ENCODE assay signal across 22 cellular contexts in the genomic region with DNA sequence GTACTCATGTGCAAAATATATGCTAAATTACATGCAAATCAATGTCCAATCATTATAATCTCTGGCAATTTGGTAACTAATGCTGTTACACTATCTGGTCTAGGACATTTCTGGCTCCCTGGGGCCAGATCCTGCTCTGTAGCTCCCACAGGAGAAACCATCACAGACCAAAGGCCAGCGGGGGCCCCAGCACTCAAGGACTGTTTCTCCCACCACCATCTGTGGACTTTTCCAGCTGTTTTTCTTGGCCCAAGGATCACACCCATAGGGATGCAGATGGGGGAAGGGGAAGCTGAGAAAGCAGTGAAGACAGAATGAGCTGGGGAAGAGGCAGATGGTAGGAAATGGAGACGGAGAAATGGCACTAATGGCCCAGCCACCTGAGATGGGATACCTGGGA. TPM values are rescaled to one million over a fixed set of nuclear protein-coding genes. Genes with fewer than 3 reads are reported as not detected.
DNase-seq lines count a peak whose midpoint lies in the region; ATAC-seq, FAIRE-seq and TF ChIP-seq lines count a peak whose summit lies in the region.
"Had no signal": no experiment of that assay in that cellular context is flagged by ENCODE, and none has a peak within 500 bp of the region (broad histone marks: within the 10 kb centered on the region; RNA-seq: fewer than 3 reads in every experiment).

A gene (plus strand): TSS at position 303 of the 400 bp plus-strand sequence. CDS start 270 bp downstream, outside the sequence.

- H3K4me1 Mint-ChIP-seq in activated CD4-positive, alpha-beta T cell treated with anti-CD3 and anti-CD28 coated beads, Interleukin-2, amount 10 ng/mL, durations not matched to agents 7 days and 5 days = no peaks in the 10 kb centered on the region
- H3K4me1 Mint-ChIP-seq in immature natural killer cell = no peaks in the 10 kb centered on the region
- H3K4me1 Mint-ChIP-seq in stimulated activated effector memory CD8-positive, alpha-beta T cell treated with anti-CD3 and anti-CD28 coated beads, Interleukin-12 subunit alpha, Interleukin-12 subunit beta, amount 100 ng/mL, for 72 hours = peaks cover 5% of the 10 kb centered on the region
- H3K4me1 Mint-ChIP-seq: activated CD4-positive, alpha-beta memory T cell treated with anti-CD3 and anti-CD28 coated beads, Interleukin-2, amount 10 ng/mL, durations not matched to agents 7 days and 5 days had no signal

- CTCF ChIA-PET in activated CD4-positive, alpha-beta T cell treated with anti-CD3 and anti-CD28 coated beads, Interleukin-2, amount 10 ng/mL, durations not matched to agents 7 days and 5 days (lab: Charles Lee) = interaction anchor here (0.9 to 1.1 kb wide), 4 partner anchors 11 to 288 kb away, joined by 3 to 4 read pairs (median 4); a partner anchor contains a TSS

- peak within 1 kb of the TSS; percentile 72 for H3K27ac Mint-ChIP-seq in activated CD4-positive, alpha-beta T cell treated with anti-CD3 and anti-CD28 coated beads, Interleukin-2, amount 10 ng/mL, durations not matched to agents 7 days and 5 days
- peak within 1 kb of the TSS in 4 of 6 donors; percentile 3 to 50 (median 37) for H3K27ac Mint-ChIP-seq in immature natural killer cell
- peak within 1 kb of the TSS; percentile 84 for H3K27ac Mint-ChIP-seq in stimulated activated effector memory CD8-positive, alpha-beta T cell treated with anti-CD3 and anti-CD28 coated beads, Interleukin-12 subunit alpha, Interleukin-12 subunit beta, amount 100 ng/mL, for 72 hours
- H3K27ac Mint-ChIP-seq: activated CD4-positive, alpha-beta memory T cell treated with anti-CD3 and anti-CD28 coated beads, Interleukin-2, amount 10 ng/mL, durations not matched to agents 7 days and 5 days; T-helper 1 cell treated with Interleukin-12 subunit alpha and Interleukin-12 subunit beta and Interleukin-4 antibody, amounts not matched to agents 30 μg/mL and 1 μg/mL, for 36 hours had no signal

- no peaks in the 10 kb centered on the region for H3K27me3 Mint-ChIP-seq in activated CD4-positive, alpha-beta T cell treated with anti-CD3 and anti-CD28 coated beads, Interleukin-2, amount 10 ng/mL, durations not matched to agents 7 days and 5 days
- H3K27me3 Mint-ChIP-seq in immature natural killer cell (ENCODE audit: low read depth in 3 of 3) = peaks cover 0 to 1% (median 0%) of the 10 kb centered on the region in 3 donors
- H3K27me3 Mint-ChIP-seq: activated CD4-positive, alpha-beta memory T cell treated with anti-CD3 and anti-CD28 coated beads, Interleukin-2, amount 10 ng/mL, durations not matched to agents 7 days and 5 days had no signal

- ATAC-seq in stimulated activated effector memory CD8-positive, alpha-beta T cell treated with anti-CD3 and anti-CD28 coated beads, Interleukin-12 subunit alpha, Interleukin-12 subunit beta, amount 100 ng/mL, for 72 hours = no peak
- ATAC-seq in GM21528 (IDR thresholded peaks at IDR 0.05; ENCODE audit: low FRiP score, unreplicated experiment) = no peak
- ATAC-seq: GM12878, sciatic nerve had no signal

- H3K9me3 Mint-ChIP-seq in activated CD4-positive, alpha-beta T cell treated with anti-CD3 and anti-CD28 coated beads, Interleukin-2, amount 10 ng/mL, durations not matched to agents 7 days and 5 days = no peaks in the 10 kb centered on the region
- H3K9me3 Mint-ChIP-seq in immature natural killer cell = no peaks in the 10 kb centered on the region
- H3K9me3 Mint-ChIP-seq in stimulated activated effector memory CD8-positive, alpha-beta T cell treated with anti-CD3 and anti-CD28 coated beads, Interleukin-12 subunit alpha, Interleukin-12 subunit beta, amount 100 ng/mL, for 72 hours = no peaks in the 10 kb centered on the region
- H3K9me3 Mint-ChIP-seq: activated CD4-positive, alpha-beta memory T cell treated with anti-CD3 and anti-CD28 coated beads, Interleukin-2, amount 10 ng/mL, durations not matched to agents 7 days and 5 days; H9; T-helper 1 cell treated with Interleukin-12 subunit alpha and Interleukin-12 subunit beta and Interleukin-4 antibody, amounts not matched to agents 30 μg/mL and 1 μg/mL, for 36 hours had no signal

- H3K4me3 Mint-ChIP-seq in activated CD4-positive, alpha-beta T cell treated with anti-CD3 and anti-CD28 coated beads, Interleukin-2, amount 10 ng/mL, durations not matched to agents 7 days and 5 days = no peak within 1 kb of the TSS
- H3K4me3 Mint-ChIP-seq in immature natural killer cell = no peak within 1 kb of the TSS
- H3K4me3 Mint-ChIP-seq in stimulated activated effector memory CD8-positive, alpha-beta T cell treated with anti-CD3 and anti-CD28 coated beads, Interleukin-12 subunit alpha, Interleukin-12 subunit beta, amount 100 ng/mL, for 72 hours = no peak within 1 kb of the TSS
- H3K4me3 Mint-ChIP-seq: activated CD4-positive, alpha-beta memory T cell treated with anti-CD3 and anti-CD28 coated beads, Interleukin-2, amount 10 ng/mL, durations not matched to agents 7 days and 5 days; H9; T-helper 1 cell treated with Interleukin-12 subunit alpha and Interleukin-12 subunit beta and Interleukin-4 antibody, amounts not matched to agents 30 μg/mL and 1 μg/mL, for 36 hours had no signal

- peaks cover 19% of the 10 kb centered on the region for H3K36me3 Mint-ChIP-seq in activated CD4-positive, alpha-beta T cell treated with anti-CD3 and anti-CD28 coated beads, Interleukin-2, amount 10 ng/mL, durations not matched to agents 7 days and 5 days (ENCODE audit: low read depth)
- H3K36me3 Mint-ChIP-seq in immature natural killer cell = peaks cover 5 to 20% (median 9%) of the 10 kb centered on the region in 3 donors
- peaks cover 29% of the 10 kb centered on the region for H3K36me3 Mint-ChIP-seq in stimulated activated effector memory CD8-positive, alpha-beta T cell treated with anti-CD3 and anti-CD28 coated beads, Interleukin-12 subunit alpha, Interleukin-12 subunit beta, amount 100 ng/mL, for 72 hours

- H3K4me3 ChIP-seq in bronchial epithelial cell (ENCODE audit: low read depth, low read length) (no peak within 1 kb of the TSS), H7 (ENCODE audit: insufficient read depth, low read depth, low read length) (no peak within 1 kb of the TSS)
- H3K4me3 ChIP-seq: adrenal gland, esophagus squamous epithelium, GM12878 had no signal

- TF ChIP-seq CTCF in bronchial epithelial cell (IDR thresholded peaks at IDR 0.05; ENCODE audit: insufficient read depth, low read length, severe bottlenecking) = no peak

- DNase-seq in activated CD4-positive, alpha-beta T cell treated with anti-CD3 and anti-CD28 coated beads, Interleukin-2, amount 10 ng/mL, durations not matched to agents 7 days and 5 days = no peak
- DNase-seq in activated CD4-positive, alpha-beta T cell treated with anti-CD3 and anti-CD28 coated beads, Interleukin-2, amount 50 U/mL, for 4 hours = no peak
- DNase-seq in bronchial epithelial cell (ENCODE audit: low read depth) = no peak
- no peak for DNase-seq in immature natural killer cell
- DNase-seq in stimulated activated effector memory CD8-positive, alpha-beta T cell treated with anti-CD3 and anti-CD28 coated beads, Interleukin-12 subunit alpha, Interleukin-12 subunit beta, amount 100 ng/mL, for 72 hours (ENCODE audit: low spot score in 2 of 2) = no peak
- no peak for DNase-seq in NOMO-1 (lab: John Stamatoyannopoulos, UW; ENCODE audit: unreplicated experiment in 2 of 2)
- no peak for DNase-seq in H7
- DNase-seq: 8988T; activated CD4-positive, alpha-beta memory T cell treated with anti-CD3 and anti-CD28 coated beads, Interleukin-2, amount 10 ng/mL, durations not matched to agents 7 days and 5 days; activated T-cell treated with anti-CD3 and anti-CD28 coated beads, Interleukin-2, amount 50 U/mL, for 48 hours; adrenal gland; effector CD8-positive, alpha-beta T cell; esophagus squamous epithelium; H9; WERI-Rb-1 had no signal

- H3K27me3 ChIP-seq in bronchial epithelial cell (ENCODE audit: control insufficient read depth, insufficient read depth, low read length) = no peaks in the 10 kb centered on the region
- H3K27me3 ChIP-seq in H7 (ENCODE audit: control insufficient read depth, insufficient read depth, low read length) = no peaks in the 10 kb centered on the region
- H3K27me3 ChIP-seq: adrenal gland, esophagus squamous epithelium had no signal

- H3K36me3 ChIP-seq in bronchial epithelial cell (ENCODE audit: control insufficient read depth, insufficient read depth, low read length) (peaks cover 8% of the 10 kb centered on the region), H7 (replicated peaks; ENCODE audit: control insufficient read depth, insufficient read depth, low read length) (peaks cover 16% of the 10 kb centered on the region)

- FAIRE-seq in bronchial epithelial cell (lab: Jason Lieb, UNC) = peak; percentile 62
- FAIRE-seq: G401.6, GM12878 had no signal

- POLR2A ChIA-PET in activated CD4-positive, alpha-beta T cell treated with anti-CD3 and anti-CD28 coated beads, Interleukin-2, amount 10 ng/mL, durations not matched to agents 7 days and 5 days (lab: Charles Lee) = no interaction called here

RNA-seq across cellular contexts. Expression of the gene that starts here (rescaled TPM):
- not detected for total RNA-seq in activated CD4-positive, alpha-beta T cell treated with anti-CD3 and anti-CD28 coated beads, Interleukin-2, amount 10 ng/mL, durations not matched to agents 7 days and 5 days
- total RNA-seq in bronchial epithelial cell = not detected in 2 replicates
- not detected for polyA plus RNA-seq in immature natural killer cell
- not detected in 2 replicates for total RNA-seq in H7 (2014; rRNA removed; shearing (Covaris generic))
- total RNA-seq: activated CD4-positive, alpha-beta memory T cell treated with anti-CD3 and anti-CD28 coated beads, Interleukin-2, amount 10 ng/mL, durations not matched to agents 7 days and 5 days; GM12878; H9; liver had no signal
- polyA plus RNA-seq: BJ had no signal
